Comparison of ENCODE assay signal across 1 cellular context in genomic region chr5:10441083-10441991, GRCh38.
TF ChIP-seq lines count a peak whose summit lies in the region.

Gene ROPN1L, plus strand, starts transcription at chr5:10441879. Its CDS starts 289 bp downstream, at chr5:10442168.

TF ChIP-seq in GM12878, 131 proteins besides CTCF, POLR2A, EP300 and RAD21 (continued from another document):
- TF ChIP-seq MXI1 (IDR thresholded peaks at IDR 0.05; ENCODE audit: low read depth, low read length) = peak; percentile 80
- peak; percentile 85 for TF ChIP-seq PKNOX1 (IDR thresholded peaks at IDR 0.05)
- no peak for TF ChIP-seq NR2F1 (conservative IDR thresholded peaks at IDR 0.05)
- TF ChIP-seq MTA3 (IDR thresholded peaks at IDR 0.05; ENCODE audit: borderline replicate concordance, low read length) = no peak
- peak; percentile 36; the same call in 1 of the 2 replicates for TF ChIP-seq SPI1 (IDR thresholded peaks at IDR 0.05; ENCODE audit: borderline replicate concordance, insufficient read depth, low read depth, low read length)
- TF ChIP-seq IKZF2 (IDR thresholded peaks at IDR 0.05) = no peak
- TF ChIP-seq YY1 (IDR thresholded peaks at IDR 0.05; ENCODE audit: low read depth, low read length) = peak; percentile 29; the same call in 1 of the 2 replicates
- no peak for TF ChIP-seq FOXM1 (IDR thresholded peaks at IDR 0.05; ENCODE audit: low read depth, low read length)
- TF ChIP-seq ZBED1 (IDR thresholded peaks at IDR 0.05; ENCODE audit: borderline replicate concordance) = no peak
- TF ChIP-seq NRF1 (conservative IDR thresholded peaks at IDR 0.05; ENCODE audit: low read depth, low read length) = peak; percentile 85
- TF ChIP-seq ZNF207 (IDR thresholded peaks at IDR 0.05; ENCODE audit: borderline replicate concordance) = peak; percentile 35; the same call in 1 of the 2 replicates
- TF ChIP-seq GATAD2B (conservative IDR thresholded peaks at IDR 0.05; ENCODE audit: low read depth) = peak; percentile 9; the same call in 1 of the 2 replicates
- TF ChIP-seq POLR2AphosphoS5 (IDR thresholded peaks at IDR 0.05; ENCODE audit: low read length) = 0 out of 2 replicates have a peak, but pooled peaks have one; percentile 61
- TF ChIP-seq BHLHE40 (IDR thresholded peaks at IDR 0.05; ENCODE audit: borderline replicate concordance in 1 of 2, low read depth in 2 of 2, low read length in 1 of 2) = peak; percentile 19 to 58; a peak in 2 of 4 replicates
- TF ChIP-seq BMI1 (IDR thresholded peaks at IDR 0.05; ENCODE audit: borderline replicate concordance) = peak; percentile 55; the same call in 1 of the 2 replicates
- 0 out of 2 replicates have a peak, but pooled peaks have one; percentile 61 for TF ChIP-seq BACH1 (IDR thresholded peaks at IDR 0.05; ENCODE audit: borderline replicate concordance)
- TF ChIP-seq PAX5 (IDR thresholded peaks at IDR 0.05; ENCODE audit: borderline replicate concordance, low read depth, low read length) = peak; percentile 27; the same call in 1 of the 2 replicates
- peak; percentile 31; the same call in 1 of the 2 replicates for TF ChIP-seq HDGF (IDR thresholded peaks at IDR 0.05)
- TF ChIP-seq, protein P1, sequence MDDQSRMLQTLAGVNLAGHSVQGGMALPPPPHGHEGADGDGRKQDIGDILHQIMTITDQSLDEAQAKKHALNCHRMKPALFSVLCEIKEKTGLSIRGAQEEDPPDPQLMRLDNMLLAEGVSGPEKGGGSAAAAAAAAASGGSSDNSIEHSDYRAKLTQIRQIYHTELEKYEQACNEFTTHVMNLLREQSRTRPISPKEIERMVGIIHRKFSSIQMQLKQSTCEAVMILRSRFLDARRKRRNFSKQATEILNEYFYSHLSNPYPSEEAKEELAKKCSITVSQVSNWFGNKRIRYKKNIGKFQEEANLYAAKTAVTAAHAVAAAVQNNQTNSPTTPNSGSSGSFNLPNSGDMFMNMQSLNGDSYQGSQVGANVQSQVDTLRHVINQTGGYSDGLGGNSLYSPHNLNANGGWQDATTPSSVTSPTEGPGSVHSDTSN (IDR thresholded peaks at IDR 0.05; ENCODE audit: insufficient replicate concordance, low read depth, low read length) = peak; percentile 77
- TF ChIP-seq TBL1XR1 (IDR thresholded peaks at IDR 0.05; ENCODE audit: low read depth, low read length) = 0 out of 2 replicates have a peak, but pooled peaks have one; percentile 26
